In the genomic region with DNA sequence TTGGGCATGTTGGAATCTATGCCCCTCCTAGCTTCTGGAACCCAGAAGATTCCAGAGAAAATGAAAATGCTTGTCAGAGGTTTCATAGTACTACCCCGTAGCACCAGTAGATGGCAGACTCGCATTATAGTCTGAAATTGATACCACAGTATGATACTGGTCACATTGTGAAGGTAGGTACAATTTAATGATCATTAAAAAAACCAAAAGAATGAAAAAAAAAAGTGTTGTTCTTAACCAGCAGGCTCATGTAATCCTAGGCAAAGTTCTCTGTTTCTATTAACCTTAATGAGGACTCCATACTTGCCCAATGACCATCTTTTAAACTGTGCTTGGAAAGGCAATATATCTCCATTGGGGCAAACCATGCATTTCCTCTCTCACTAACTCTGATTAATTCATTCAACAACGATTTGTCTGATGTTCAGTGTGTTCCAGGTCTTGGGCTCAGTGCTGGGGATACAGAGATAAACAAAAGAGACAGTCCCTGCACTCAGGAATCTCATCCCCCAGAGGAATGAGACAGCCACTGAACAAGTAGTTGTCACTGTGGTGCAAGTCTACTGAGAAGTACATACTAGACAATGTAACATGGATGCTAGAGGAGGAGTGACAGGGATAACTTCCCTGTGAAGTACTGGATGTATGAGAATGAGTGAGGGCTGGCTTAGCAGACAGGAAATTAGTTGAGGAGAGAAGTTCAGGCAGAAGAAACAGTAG, we compare ENCODE assay signal across 8 cellular contexts.
DNase-seq lines count a peak whose midpoint lies in the region; ATAC-seq and TF ChIP-seq lines count a peak whose summit lies in the region.

No MANE protein-coding gene starts in this region.

- no peak overlapping the region for H2AFZ ChIP-seq in PC-9

- no peak overlapping the region for H3K4me3 ChIP-seq in PC-9
- no peak overlapping the region for H3K4me3 ChIP-seq in naive thymus-derived CD4-positive, alpha-beta T cell (ENCODE audit: low read length)

- DNase-seq in Calu3 (peak; percentile 65), PC-9 (peak in 1 of 2 experiments; percentile 15), erythroblast (lab: John Stamatoyannopoulos, UW) (peak; percentile 3 to 30), ecto neural progenitor cell (ENCODE audit: low spot score) (no peak)
- no peak for DNase-seq in naive thymus-derived CD4-positive, alpha-beta T cell
- DNase-seq in activated CD4-positive, alpha-beta memory T cell treated with anti-CD3 and anti-CD28 coated beads for 36 hours, result no peak

- no peaks in the 10 kb centered on the region for H3K79me2 ChIP-seq in PC-9 (ENCODE audit: low read depth)

- no peaks in the 10 kb centered on the region for H4K20me1 ChIP-seq in PC-9 (ENCODE audit: insufficient read depth)

- H3K36me3 ChIP-seq in PC-9 (ENCODE audit: low read depth), result no peaks in the 10 kb centered on the region
- H3K36me3 ChIP-seq in naive thymus-derived CD4-positive, alpha-beta T cell (ENCODE audit: control insufficient read depth in 2 of 3, insufficient read depth in 3 of 3, low read length in 3 of 3), result no peaks in the 10 kb centered on the region

- CTCF ChIA-PET in Calu3 (lab: Charles Lee), result interaction anchor here (0.6 to 1.3 kb wide), 8 partner anchors 54 to 628 kb away, joined by 3 to 4 read pairs (median 3); no protein-coding TSS in a partner anchor
- CTCF ChIA-PET in PC-9 (lab: Charles Lee), result interaction anchor here (0.6 kb wide), 2 partner anchors 13 to 227 kb away, joined by 4 to 5 read pairs; no protein-coding TSS in a partner anchor
- CTCF ChIA-PET in naive thymus-derived CD4-positive, alpha-beta T cell (lab: Charles Lee), result no interaction called here
- CTCF ChIA-PET in activated CD4-positive, alpha-beta memory T cell treated with anti-CD3 and anti-CD28 coated beads for 36 hours (lab: Charles Lee), result interaction anchor here (1.6 kb wide), 1 partner anchor 670 kb away, joined by 7 read pairs; no protein-coding TSS in a partner anchor

- H3K4me1 Mint-ChIP-seq in Calu3 (ENCODE audit: low read depth, unreplicated experiment), result peaks cover 7% of the 10 kb centered on the region
- no peaks in the 10 kb centered on the region for H3K4me1 Mint-ChIP-seq in naive thymus-derived CD4-positive, alpha-beta T cell
- H3K4me1 Mint-ChIP-seq in activated CD4-positive, alpha-beta memory T cell treated with anti-CD3 and anti-CD28 coated beads for 36 hours (ENCODE audit: low read depth), result no peaks in the 10 kb centered on the region

- H3K4me1 ChIP-seq in PC-9 (replicated peaks; ENCODE audit: insufficient read depth), result no peaks in the 10 kb centered on the region
- H3K4me1 ChIP-seq in naive thymus-derived CD4-positive, alpha-beta T cell (ENCODE audit: control insufficient read depth in 2 of 2, insufficient read depth in 2 of 2, low read length in 2 of 2), result no peaks in the 10 kb centered on the region

- peaks cover 20% of the 10 kb centered on the region for H3K27me3 Mint-ChIP-seq in Calu3 (ENCODE audit: unreplicated experiment)
- peaks cover 0 to 12% (median 4%) of the 10 kb centered on the region in 5 donors for H3K27me3 Mint-ChIP-seq in naive thymus-derived CD4-positive, alpha-beta T cell
- H3K27me3 Mint-ChIP-seq in activated CD4-positive, alpha-beta memory T cell treated with anti-CD3 and anti-CD28 coated beads for 36 hours, result peaks cover 1% of the 10 kb centered on the region

- TF ChIP-seq CTCF in Calu3 (IDR thresholded peaks at IDR 0.05; ENCODE audit: unreplicated experiment) (peak; percentile 75), PC-9 (conservative IDR thresholded peaks at IDR 0.05) (peak; percentile 85)

- intact Hi-C loops in Calu3 (cut with micrococcal nuclease; ENCODE audit: unreplicated experiment) (loop anchor here (1.0 to 10.0 kb wide), 8 partner anchors 124 to 669 kb away; no protein-coding TSS in a partner anchor), PC-9 (cut with micrococcal nuclease; ENCODE audit: unreplicated experiment) (loop anchor here (1.0 to 10.0 kb wide), 4 partner anchors 171 to 418 kb away; no protein-coding TSS in a partner anchor)
- intact Hi-C loops in naive thymus-derived CD4-positive, alpha-beta T cell (cut with micrococcal nuclease), result loop anchor here in 1 of 2 donors (1.0 to 10.0 kb wide), 2 partner anchors 669 to 852 kb away; no protein-coding TSS in a partner anchor
- intact Hi-C loops in activated CD4-positive, alpha-beta memory T cell treated with anti-CD3 and anti-CD28 coated beads for 36 hours (cut with micrococcal nuclease), result loop anchor here (2.0 kb wide), 1 partner anchor 288 kb away; no protein-coding TSS in a partner anchor

- POLR2A ChIA-PET in PC-9 (lab: Charles Lee; ENCODE audit: unreplicated experiment), result no interaction called here
- POLR2A ChIA-PET in naive thymus-derived CD4-positive, alpha-beta T cell (lab: Charles Lee), result no interaction called here
- POLR2A ChIA-PET in activated CD4-positive, alpha-beta memory T cell treated with anti-CD3 and anti-CD28 coated beads for 36 hours (lab: Charles Lee), result no interaction called here

- H3K9me2 ChIP-seq in PC-9 (ENCODE audit: insufficient read depth), result no peaks in the 10 kb centered on the region

- peak; percentile 68 for ATAC-seq in GM19025 (IDR thresholded peaks at IDR 0.05; ENCODE audit: low read depth, unreplicated experiment)
- peak; percentile 76 for ATAC-seq in HG03175 (IDR thresholded peaks at IDR 0.05; ENCODE audit: unreplicated experiment)
- ATAC-seq in naive thymus-derived CD4-positive, alpha-beta T cell, result peak; percentile 40

- H3K9me3 ChIP-seq in PC-9 (ENCODE audit: insufficient read depth, low read depth), result 0 out of 2 replicates have a peak, but pooled peaks cover 3% of the 10 kb centered on the region
- H3K9me3 ChIP-seq in naive thymus-derived CD4-positive, alpha-beta T cell (ENCODE audit: control insufficient read depth in 2 of 3, low read length in 3 of 3), result no peaks in the 10 kb centered on the region

- no peak overlapping the region for H3K4me2 ChIP-seq in PC-9

- H3K27ac ChIP-seq in PC-9, result no peak overlapping the region
- no peak overlapping the region for H3K27ac ChIP-seq in naive thymus-derived CD4-positive, alpha-beta T cell (ENCODE audit: low read depth, low read length)

- no TSS peak for BruUV-seq in Calu3 (replicated peaks; lab: Mats Ljungman, UMichigan)
- BruUV-seq in PC-9 (replicated peaks; lab: Mats Ljungman, UMichigan), result no TSS peak

- H3K4me3 Mint-ChIP-seq in Calu3 (ENCODE audit: low read depth, unreplicated experiment), result no peak overlapping the region
- H3K4me3 Mint-ChIP-seq in naive thymus-derived CD4-positive, alpha-beta T cell, result no peak overlapping the region
- no peak overlapping the region for H3K4me3 Mint-ChIP-seq in activated CD4-positive, alpha-beta memory T cell treated with anti-CD3 and anti-CD28 coated beads for 36 hours

- H3F3A ChIP-seq in PC-9 (ENCODE audit: insufficient read depth, low read depth), result no peaks in the 10 kb centered on the region

- no peaks in the 10 kb centered on the region for H3K9me3 Mint-ChIP-seq in Calu3 (ENCODE audit: low read depth, unreplicated experiment)
- H3K9me3 Mint-ChIP-seq in naive thymus-derived CD4-positive, alpha-beta T cell, result peaks cover 0 to 4% (median 0%) of the 10 kb centered on the region in 11 donors
- no peaks in the 10 kb centered on the region for H3K9me3 Mint-ChIP-seq in activated CD4-positive, alpha-beta memory T cell treated with anti-CD3 and anti-CD28 coated beads for 36 hours

- TF ChIP-seq POLR2A in erythroblast (IDR thresholded peaks at IDR 0.05; ENCODE audit: low read length), result no peak

- H3K27me3 ChIP-seq in PC-9 (ENCODE audit: insufficient read depth, low read depth), result no peaks in the 10 kb centered on the region
- H3K27me3 ChIP-seq in naive thymus-derived CD4-positive, alpha-beta T cell (ENCODE audit: control insufficient read depth in 2 of 2, insufficient read depth in 2 of 2, low read length in 2 of 2), result no peaks in the 10 kb centered on the region

- H3K27ac Mint-ChIP-seq in Calu3 (ENCODE audit: unreplicated experiment), result no peak overlapping the region
- no peak overlapping the region for H3K27ac Mint-ChIP-seq in naive thymus-derived CD4-positive, alpha-beta T cell
- H3K27ac Mint-ChIP-seq in activated CD4-positive, alpha-beta memory T cell treated with anti-CD3 and anti-CD28 coated beads for 36 hours, result no peak overlapping the region

- no peaks in the 10 kb centered on the region for H3K36me3 Mint-ChIP-seq in Calu3 (ENCODE audit: insufficient read depth, unreplicated experiment)
- H3K36me3 Mint-ChIP-seq in naive thymus-derived CD4-positive, alpha-beta T cell, result no peaks in the 10 kb centered on the region
- H3K36me3 Mint-ChIP-seq in activated CD4-positive, alpha-beta memory T cell treated with anti-CD3 and anti-CD28 coated beads for 36 hours, result no peaks in the 10 kb centered on the region

Comparison
In these comparisons a context has a peak if more than half of its experiments do, and no peak if none do; other contexts are left out.
1. DNase-seq: peak in Calu3 (single experiment) and erythroblast (2 of 2); none in naive thymus-derived CD4-positive, alpha-beta T cell (0 of 9), activated CD4-positive, alpha-beta memory T cell treated with anti-CD3 and anti-CD28 coated beads for 36 hours (single experiment) and ecto neural progenitor cell (single experiment).
2. Peak in every context shown above with its lines, with median percentiles within 50 percentile points of each other: ATAC-seq.